8 cellular contexts compared by ENCODE assay signal in the genomic region with DNA sequence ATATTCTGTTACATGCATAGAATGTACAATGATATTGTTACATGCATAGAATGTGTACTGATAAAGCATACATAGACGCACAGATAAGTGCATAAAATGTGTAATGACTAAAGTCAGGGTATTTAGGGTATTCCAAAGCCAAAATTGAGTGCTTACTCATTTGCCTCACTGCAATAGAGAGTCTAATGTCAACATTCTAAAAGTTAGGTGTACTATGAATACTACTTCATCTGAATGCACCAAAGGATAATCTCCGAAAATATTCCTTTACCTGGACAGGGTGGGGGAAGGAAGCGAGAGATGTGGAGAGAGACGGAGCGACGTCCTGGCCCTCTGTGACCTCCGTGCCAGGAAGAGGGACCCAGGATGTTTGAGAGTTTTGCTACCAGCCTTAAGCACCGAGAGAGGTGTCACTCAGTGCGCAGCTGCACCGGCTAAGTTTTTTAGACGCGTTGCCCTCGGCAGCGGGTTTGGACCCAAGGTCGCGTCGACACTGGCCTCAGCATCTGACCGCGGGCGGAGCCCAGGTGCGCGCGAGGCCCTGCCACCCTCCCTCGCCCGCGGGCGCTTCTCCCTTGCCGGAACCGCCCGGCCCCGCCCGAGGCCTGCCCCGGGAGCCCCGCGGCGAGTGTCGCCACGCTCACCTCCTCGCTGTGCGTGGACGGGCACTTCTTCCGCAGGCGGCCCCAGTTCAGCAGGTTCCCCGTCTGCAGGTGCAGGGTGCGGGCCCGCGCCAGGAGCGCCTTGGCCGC. TPM values are rescaled to one million over a fixed set of nuclear protein-coding genes. Genes with fewer than 3 reads are reported as not detected.
DNase-seq lines count a peak whose midpoint lies in the region; ATAC-seq, FAIRE-seq and TF ChIP-seq lines count a peak whose summit lies in the region.

No MANE protein-coding gene starts in this region.

- POLR2A ChIA-PET in activated CD4-positive, alpha-beta memory T cell treated with anti-CD3 and anti-CD28 coated beads, Interleukin-2, amount 10 ng/mL, durations not matched to agents 7 days and 5 days (lab: Charles Lee) = interaction anchor here (1.0 to 4.0 kb wide), 4 partner anchors 29 to 151 kb away, joined by 3 to 24 read pairs (median 16); a partner anchor contains a TSS
- POLR2A ChIA-PET in endothelial cell of umbilical vein (lab: Charles Lee) = no interaction called here

- no TSS peak for BruUV-seq in endothelial cell of umbilical vein (replicated peaks; lab: Mats Ljungman, UMichigan)

- H3K9me3 ChIP-seq in MG63 (peaks cover 4% of the 10 kb centered on the region), endothelial cell of umbilical vein (replicated peaks; ENCODE audit: control insufficient read depth, insufficient read depth, low read length) (no peaks in the 10 kb centered on the region)

- intact Hi-C loops in endothelial cell of umbilical vein (cut with micrococcal nuclease) = loop anchor here (1.0 to 10.0 kb wide), 5 partner anchors 28 to 563 kb away; a partner anchor contains a TSS

- H3K27me3 ChIP-seq in MG63 (no peaks in the 10 kb centered on the region), endothelial cell of umbilical vein (ENCODE audit: control insufficient read depth in 2 of 2, insufficient read depth in 2 of 2, low read length in 2 of 2) (no peaks in the 10 kb centered on the region)

- H3K4me1 Mint-ChIP-seq in activated CD4-positive, alpha-beta memory T cell treated with anti-CD3 and anti-CD28 coated beads, Interleukin-2, amount 10 ng/mL, durations not matched to agents 7 days and 5 days = peaks cover 46% of the 10 kb centered on the region

- TF ChIP-seq CTCF in endothelial cell of umbilical vein (IDR thresholded peaks at IDR 0.05; ENCODE audit: extremely low read depth in 1 of 2, insufficient read depth in 1 of 2, low read depth in 1 of 2, low read length in 2 of 2) = no peak

- H3K4me2 ChIP-seq in endothelial cell of umbilical vein (ENCODE audit: insufficient read depth, low read length) = peak overlapping the region; percentile 96

- peaks cover 9% of the 10 kb centered on the region for H4K20me1 ChIP-seq in endothelial cell of umbilical vein (replicated peaks; ENCODE audit: control insufficient read depth, extremely low read depth, insufficient read depth, low read length)

- peak; percentile 38 for ATAC-seq in GM18498 (IDR thresholded peaks at IDR 0.05; ENCODE audit: unreplicated experiment)

- peak overlapping the region; percentile 69 for H3K27ac ChIP-seq in endothelial cell of umbilical vein (ENCODE audit: insufficient read depth, low read depth, low read length)

- peaks cover 46% of the 10 kb centered on the region for H3K4me1 ChIP-seq in endothelial cell of umbilical vein (ENCODE audit: control insufficient read depth, extremely low read depth, insufficient read depth, low read length)

- DNase-seq in HCEC 1CT (peak; percentile 2), MG63 (peak; percentile 40), endothelial cell of umbilical vein (ENCODE audit: low read depth, low spot score) (peak; percentile 23), myocyte (ENCODE audit: low read depth) (peak; percentile 37), NCI-H526 treated with DMSO at 0.1 percent for 48 hours (lab: John Stamatoyannopoulos, UW) (no peak)
- peak; percentile 64 for DNase-seq in activated CD4-positive, alpha-beta memory T cell treated with anti-CD3 and anti-CD28 coated beads, Interleukin-2, amount 10 ng/mL, durations not matched to agents 7 days and 5 days
- DNase-seq in stimulated activated CD8-positive, alpha-beta memory T cell treated with anti-CD3 and anti-CD28 coated beads, Interleukin-7, amount 100 ng/mL, for 48 hours (ENCODE audit: extremely low read depth in 1 of 2, low read depth in 1 of 2) = peak; percentile 13 to 31

- TF ChIP-seq POLR2A in endothelial cell of umbilical vein (IDR thresholded peaks at IDR 0.05; ENCODE audit: low read depth, low read length) = peak; percentile 33

- no peak for FAIRE-seq in endothelial cell of umbilical vein (lab: Jason Lieb, UNC)

- peak overlapping the region; percentile 78 for H3K4me3 ChIP-seq in MG63
- H3K4me3 ChIP-seq in endothelial cell of umbilical vein (replicated peaks in 1 of 3; ENCODE audit: insufficient read depth in 1 of 3, low read depth in 1 of 3, low read length in 3 of 3) = peak overlapping the region; percentile 70 to 90 (median 82)

- H3K79me2 ChIP-seq in endothelial cell of umbilical vein (ENCODE audit: control insufficient read depth, insufficient read depth, low read length) = peaks cover 53% of the 10 kb centered on the region

- peaks cover 14% of the 10 kb centered on the region for H3K27me3 Mint-ChIP-seq in activated CD4-positive, alpha-beta memory T cell treated with anti-CD3 and anti-CD28 coated beads, Interleukin-2, amount 10 ng/mL, durations not matched to agents 7 days and 5 days

- no peaks in the 10 kb centered on the region for H3K9me3 Mint-ChIP-seq in activated CD4-positive, alpha-beta memory T cell treated with anti-CD3 and anti-CD28 coated beads, Interleukin-2, amount 10 ng/mL, durations not matched to agents 7 days and 5 days

- peaks cover 39% of the 10 kb centered on the region for H3K36me3 ChIP-seq in MG63
- no peaks in the 10 kb centered on the region for H3K36me3 ChIP-seq in endothelial cell of umbilical vein (ENCODE audit: control insufficient read depth in 2 of 2, extremely low read depth in 1 of 2, insufficient read depth in 2 of 2, low read length in 2 of 2)

- CTCF ChIA-PET in activated CD4-positive, alpha-beta memory T cell treated with anti-CD3 and anti-CD28 coated beads, Interleukin-2, amount 10 ng/mL, durations not matched to agents 7 days and 5 days (lab: Charles Lee) = interaction anchor here (0.6 to 2.6 kb wide), 12 partner anchors 11 to 495 kb away, joined by 3 to 14 read pairs (median 4); a partner anchor contains a TSS
- CTCF ChIA-PET in endothelial cell of umbilical vein (lab: Charles Lee) = interaction anchor here (0.6 to 2.2 kb wide), 24 partner anchors 8 to 604 kb away, joined by 3 to 24 read pairs (median 3); a partner anchor contains a TSS

- no peaks in the 10 kb centered on the region for H3K9me1 ChIP-seq in endothelial cell of umbilical vein (replicated peaks; ENCODE audit: control insufficient read depth, extremely low read depth, insufficient read depth, low read length)

- dilution Hi-C loops in endothelial cell of umbilical vein (cut with MboI; ENCODE audit: extremely low pct_ligation_motif_present, low sequenced_read_pairs) = no loop called here

- peak overlapping the region; percentile 83 for H3K4me3 Mint-ChIP-seq in activated CD4-positive, alpha-beta memory T cell treated with anti-CD3 and anti-CD28 coated beads, Interleukin-2, amount 10 ng/mL, durations not matched to agents 7 days and 5 days

- H3K36me3 Mint-ChIP-seq in activated CD4-positive, alpha-beta memory T cell treated with anti-CD3 and anti-CD28 coated beads, Interleukin-2, amount 10 ng/mL, durations not matched to agents 7 days and 5 days (ENCODE audit: low read depth) = peaks cover 5% of the 10 kb centered on the region

- H3K27ac Mint-ChIP-seq in activated CD4-positive, alpha-beta memory T cell treated with anti-CD3 and anti-CD28 coated beads, Interleukin-2, amount 10 ng/mL, durations not matched to agents 7 days and 5 days = peak overlapping the region; percentile 86

- H3K9ac ChIP-seq in endothelial cell of umbilical vein (replicated peaks; ENCODE audit: extremely low read depth, insufficient read depth, low read length) = peak overlapping the region; percentile 76

- H2AFZ ChIP-seq in endothelial cell of umbilical vein (ENCODE audit: low read depth, low read length) = no peak overlapping the region

TF ChIP-seq in endothelial cell of umbilical vein, 7 proteins besides CTCF, POLR2A, EP300 and RAD21 (continues in another document):
- TF ChIP-seq JUN (IDR thresholded peaks at IDR 0.05; ENCODE audit: borderline replicate concordance, insufficient read depth, insufficient read length, low read depth) (no peak), EZH2 (IDR thresholded peaks at IDR 0.05; ENCODE audit: borderline replicate concordance, low read depth, low read length, severe bottlenecking) (no peak), GATA2 (IDR thresholded peaks at IDR 0.05; ENCODE audit: insufficient read depth, insufficient read length, low read depth, low read length) (no peak), FOS (IDR thresholded peaks at IDR 0.05; ENCODE audit: borderline replicate concordance, insufficient read depth, low read length) (no peak), POLR2AphosphoS5 (IDR thresholded peaks at IDR 0.05; ENCODE audit: insufficient read depth, low read depth, low read length) (no peak)

RNA-seq across cellular contexts. Expression of a gene that starts 0.7 kb away (rescaled TPM):
- 115 and 160 TPM in 2 replicates for total RNA-seq in MG63 (2014; rRNA removed; shearing (Covaris generic); ENCODE audit: low replicate concordance)
- total RNA-seq in activated CD4-positive, alpha-beta memory T cell treated with anti-CD3 and anti-CD28 coated beads, Interleukin-2, amount 10 ng/mL, durations not matched to agents 7 days and 5 days = 10 to 100 TPM; 40.1 to 42.1 TPM
- total RNA-seq in endothelial cell of umbilical vein = 45.6 and 55.9 TPM in 2 replicates
- 8.4 and 12.3 TPM in 2 replicates for polyA plus RNA-seq in endothelial cell of umbilical vein
- 28.8 and 29.7 TPM in 2 replicates for polyA plus RNA-seq in endothelial cell of umbilical vein (2011; cell fraction: cytosol; rRNA removed)
- 20.4 and 21.0 TPM in 2 replicates for polyA plus RNA-seq in endothelial cell of umbilical vein (2011; cell fraction: nucleus; rRNA removed)
- 27.2 and 47.9 TPM in 2 replicates for polyA plus RNA-seq in endothelial cell of umbilical vein (2012)
- polyA minus RNA-seq in endothelial cell of umbilical vein = 30.2 and 31.0 TPM in 2 replicates
- polyA minus RNA-seq in endothelial cell of umbilical vein (2011; cell fraction: cytosol; rRNA and poly(A)+ RNA removed) = 13.0 TPM
- 55.3 and 77.6 TPM in 2 replicates for polyA minus RNA-seq in endothelial cell of umbilical vein (2011; cell fraction: nucleus; rRNA and poly(A)+ RNA removed)
- total RNA-seq in myocyte = 9.0 and 11.2 TPM in 2 replicates
- polyA plus RNA-seq in myocyte (2012) = 28.1 TPM

RNA-seq across cellular contexts. Expression of a gene that starts 29.6 kb away (rescaled TPM):
- 13.1 and 13.9 TPM in 2 replicates for total RNA-seq in MG63 (2014; rRNA removed; shearing (Covaris generic); ENCODE audit: low replicate concordance)
- total RNA-seq in activated CD4-positive, alpha-beta memory T cell treated with anti-CD3 and anti-CD28 coated beads, Interleukin-2, amount 10 ng/mL, durations not matched to agents 7 days and 5 days = 10 to 100 TPM; 65.2 to 66.6 TPM
- total RNA-seq in endothelial cell of umbilical vein (53.7 and 55.5 TPM in 2 replicates), myocyte (40.6 and 41.3 TPM in 2 replicates)
- 3.9 and 8.0 TPM in 2 replicates for polyA plus RNA-seq in endothelial cell of umbilical vein
- polyA plus RNA-seq in endothelial cell of umbilical vein (2011; cell fraction: cytosol; rRNA removed) = 14.5 and 15.8 TPM in 2 replicates
- polyA plus RNA-seq in endothelial cell of umbilical vein (2011; cell fraction: nucleus; rRNA removed) = 35.5 and 42.6 TPM in 2 replicates
- 36.7 and 59.7 TPM in 2 replicates for polyA plus RNA-seq in endothelial cell of umbilical vein (2012)
- polyA minus RNA-seq in endothelial cell of umbilical vein = 11.1 and 24.2 TPM in 2 replicates
- 8.5 TPM for polyA minus RNA-seq in endothelial cell of umbilical vein (2011; cell fraction: cytosol; rRNA and poly(A)+ RNA removed)
- polyA minus RNA-seq in endothelial cell of umbilical vein (2011; cell fraction: nucleus; rRNA and poly(A)+ RNA removed) = 22.3 and 25.3 TPM in 2 replicates
- polyA plus RNA-seq in myocyte (2012) = 17.9 TPM
